ENCODE assay signal across 8 cellular contexts in the genomic region with DNA sequence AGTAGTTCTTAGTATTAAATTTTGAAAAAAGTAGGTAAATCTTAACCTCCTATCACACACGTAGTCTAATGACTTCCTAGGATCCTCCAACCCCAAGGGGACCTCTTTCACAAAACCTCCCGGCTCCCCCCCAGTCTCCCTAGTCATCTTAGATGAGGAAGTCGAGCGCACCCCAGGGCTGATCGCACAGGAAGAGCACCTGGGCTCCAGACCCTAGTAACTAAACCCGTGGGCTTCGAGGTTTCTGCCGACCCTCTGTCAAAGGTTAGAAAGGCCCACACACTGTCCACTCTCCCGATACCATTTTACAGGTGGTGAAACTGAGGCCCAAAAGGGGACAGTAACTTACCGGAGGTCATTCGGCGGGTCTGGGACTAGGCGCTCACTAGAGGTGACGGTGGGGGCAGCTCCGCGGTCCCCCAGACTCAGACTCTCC. TPM values are rescaled to one million over a fixed set of nuclear protein-coding genes. Genes with fewer than 3 reads are reported as not detected.
DNase-seq lines count a peak whose midpoint lies in the region; ATAC-seq and TF ChIP-seq lines count a peak whose summit lies in the region.

No MANE protein-coding gene starts in this region.

- peak overlapping the region; percentile 83 for H3K4me2 ChIP-seq in GM23248 (ENCODE audit: unreplicated experiment)

- H3K9me3 Mint-ChIP-seq in CD8-positive, alpha-beta memory T cell = no peaks in the 10 kb centered on the region
- no peaks in the 10 kb centered on the region for H3K9me3 Mint-ChIP-seq in activated CD4-positive, alpha-beta memory T cell treated with anti-CD3 and anti-CD28 coated beads, Interleukin-2, amount 10 ng/mL, durations not matched to agents 7 days and 5 days
- peaks cover 0 to 2% (median 0%) of the 10 kb centered on the region in 9 donors for H3K9me3 Mint-ChIP-seq in naive thymus-derived CD8-positive, alpha-beta T cell

- H3K79me2 ChIP-seq in GM23248 (ENCODE audit: insufficient read depth) = peaks cover 85% of the 10 kb centered on the region

- H3K36me3 ChIP-seq in CD8-positive, alpha-beta memory T cell (ENCODE audit: insufficient read depth, low read length) = peaks cover 12% of the 10 kb centered on the region
- peaks cover 15% of the 10 kb centered on the region for H3K36me3 ChIP-seq in GM23248 (ENCODE audit: low read depth)
- peaks cover 0 to 3% of the 10 kb centered on the region in 2 donors for H3K36me3 ChIP-seq in esophagus (ENCODE audit: control insufficient read depth in 2 of 2, insufficient read depth in 2 of 2, low read length in 1 of 2)
- H3K36me3 ChIP-seq in tibial artery = peaks cover 6 to 22% (median 22%) of the 10 kb centered on the region in 3 donors

- peaks cover 50% of the 10 kb centered on the region for H3K4me1 ChIP-seq in CD8-positive, alpha-beta memory T cell (ENCODE audit: insufficient read depth, low read length)
- peaks cover 74% of the 10 kb centered on the region for H3K4me1 ChIP-seq in GM23248 (ENCODE audit: insufficient read depth)
- H3K4me1 ChIP-seq in esophagus (ENCODE audit: control insufficient read depth in 2 of 2, insufficient read depth in 2 of 2, low read length in 1 of 2) = peaks cover 0 to 5% of the 10 kb centered on the region in 2 donors
- peaks cover 3 to 72% (median 46%) of the 10 kb centered on the region in 4 donors for H3K4me1 ChIP-seq in tibial artery

- peak overlapping the region; percentile 92 to 100 (median 97) for H3K27ac Mint-ChIP-seq in CD8-positive, alpha-beta memory T cell
- peak overlapping the region; percentile 94 for H3K27ac Mint-ChIP-seq in activated CD4-positive, alpha-beta memory T cell treated with anti-CD3 and anti-CD28 coated beads, Interleukin-2, amount 10 ng/mL, durations not matched to agents 7 days and 5 days
- peak overlapping the region; percentile 95 to 99 (median 98) for H3K27ac Mint-ChIP-seq in naive thymus-derived CD8-positive, alpha-beta T cell

- intact Hi-C loops in tibial artery (cut with DNase I; ENCODE audit: low total_unique reads) = loop anchor here (5.0 to 10.0 kb wide), 2 partner anchors 37 to 665 kb away; no protein-coding TSS in a partner anchor

- H4K20me1 ChIP-seq in GM23248 (ENCODE audit: insufficient read depth) = no peaks in the 10 kb centered on the region

- H3K9me2 ChIP-seq in GM23248 (ENCODE audit: insufficient read depth) = no peaks in the 10 kb centered on the region

- 2% methylated on average over 13 to 14 of the region's 16 CpGs for WGBS in GM23248 (ENCODE audit: low coverage in 1 of 2, low lambda C conversion rate in 2 of 2, missing lambda C conversion rate in 2 of 2), 2 experiments
- WGBS in esophagus, 2 donors = 0 to 1% methylated on average over 16 of the region's 16 CpGs

- H3K4me3 ChIP-seq in CD8-positive, alpha-beta memory T cell (ENCODE audit: low read length) = peak overlapping the region; percentile 95
- peak overlapping the region; percentile 100 for H3K4me3 ChIP-seq in GM23248
- peak overlapping the region; percentile 91 to 97 for H3K4me3 ChIP-seq in esophagus (ENCODE audit: low read depth in 1 of 2, low read length in 2 of 2)
- peak overlapping the region; percentile 72 to 85 for H3K4me3 ChIP-seq in tibial artery

- no peaks in the 10 kb centered on the region for H3K9me3 ChIP-seq in CD8-positive, alpha-beta memory T cell (ENCODE audit: low read length)
- H3K9me3 ChIP-seq in GM23248 (ENCODE audit: low read depth) (no peaks in the 10 kb centered on the region), esophagus (ENCODE audit: control insufficient read depth in 2 of 2, insufficient read depth in 1 of 2, low read depth in 1 of 2, low read length in 1 of 2) (no peaks in the 10 kb centered on the region), tibial artery (no peaks in the 10 kb centered on the region)

- H3K27ac ChIP-seq in CD8-positive, alpha-beta memory T cell (ENCODE audit: low read depth, low read length) = peak overlapping the region; percentile 81
- peak overlapping the region; percentile 98 for H3K27ac ChIP-seq in GM23248
- H3K27ac ChIP-seq in esophagus (ENCODE audit: low read depth in 2 of 2, low read length in 1 of 2) = peak overlapping the region; percentile 91 to 94
- peak overlapping the region; percentile 79 to 82 for H3K27ac ChIP-seq in tibial artery

- peaks cover 0 to 3% of the 10 kb centered on the region in 2 donors for H3K27me3 Mint-ChIP-seq in CD8-positive, alpha-beta memory T cell
- no peaks in the 10 kb centered on the region for H3K27me3 Mint-ChIP-seq in activated CD4-positive, alpha-beta memory T cell treated with anti-CD3 and anti-CD28 coated beads, Interleukin-2, amount 10 ng/mL, durations not matched to agents 7 days and 5 days
- H3K27me3 Mint-ChIP-seq in naive thymus-derived CD8-positive, alpha-beta T cell = no peaks in the 10 kb centered on the region

- H3F3A ChIP-seq in GM23248 (ENCODE audit: insufficient read depth) = peaks cover 24% of the 10 kb centered on the region

- peaks cover 68 to 91% (median 80%) of the 10 kb centered on the region in 3 donors for H3K4me1 Mint-ChIP-seq in CD8-positive, alpha-beta memory T cell
- peaks cover 70% of the 10 kb centered on the region for H3K4me1 Mint-ChIP-seq in activated CD4-positive, alpha-beta memory T cell treated with anti-CD3 and anti-CD28 coated beads, Interleukin-2, amount 10 ng/mL, durations not matched to agents 7 days and 5 days
- peaks cover 30 to 90% (median 72%) of the 10 kb centered on the region in 4 donors for H3K4me1 Mint-ChIP-seq in naive thymus-derived CD8-positive, alpha-beta T cell

- H3K4me3 Mint-ChIP-seq in CD8-positive, alpha-beta memory T cell = peak overlapping the region; percentile 88 to 99 (median 95)
- H3K4me3 Mint-ChIP-seq in activated CD4-positive, alpha-beta memory T cell treated with anti-CD3 and anti-CD28 coated beads, Interleukin-2, amount 10 ng/mL, durations not matched to agents 7 days and 5 days = peak overlapping the region; percentile 87
- H3K4me3 Mint-ChIP-seq in naive thymus-derived CD8-positive, alpha-beta T cell = peak overlapping the region; percentile 90 to 99 (median 96)

- POLR2A ChIA-PET in CD8-positive, alpha-beta memory T cell (lab: Charles Lee) = interaction anchor here (1.1 to 2.9 kb wide), 4 partner anchors 11 to 454 kb away, joined by 3 to 15 read pairs (median 6); a partner anchor contains a TSS
- POLR2A ChIA-PET in activated CD4-positive, alpha-beta memory T cell treated with anti-CD3 and anti-CD28 coated beads, Interleukin-2, amount 10 ng/mL, durations not matched to agents 7 days and 5 days (lab: Charles Lee) = interaction anchor here (0.7 to 6.0 kb wide), 18 partner anchors 9 to 789 kb away, joined by 3 to 76 read pairs (median 5); a partner anchor contains a TSS
- POLR2A ChIA-PET in naive thymus-derived CD8-positive, alpha-beta T cell (lab: Charles Lee) = interaction anchor here (0.6 to 3.9 kb wide), 11 partner anchors 8 to 822 kb away, joined by 3 to 34 read pairs (median 5); a partner anchor contains a TSS

- CTCF ChIA-PET in CD8-positive, alpha-beta memory T cell (lab: Charles Lee) = interaction anchor here (1.0 to 1.8 kb wide), 5 partner anchors 9 to 40 kb away, joined by 3 to 9 read pairs (median 4); a partner anchor contains a TSS
- CTCF ChIA-PET in activated CD4-positive, alpha-beta memory T cell treated with anti-CD3 and anti-CD28 coated beads, Interleukin-2, amount 10 ng/mL, durations not matched to agents 7 days and 5 days (lab: Charles Lee) = interaction anchor here (0.8 to 2.7 kb wide), 6 partner anchors 12 to 123 kb away, joined by 3 to 17 read pairs (median 5); a partner anchor contains a TSS

- TF ChIP-seq CTCF in tibial artery (IDR thresholded peaks at IDR 0.05) = no peak

- H2AFZ ChIP-seq in GM23248 = peak overlapping the region; percentile 94

- DNase-seq in CD8-positive, alpha-beta memory T cell = peak in 4 of 5 donors; percentile 29 to 68 (median 40)
- DNase-seq in GM23248 (peak; percentile 64), MV-4-11 (lab: John Stamatoyannopoulos, UW) (peak; percentile 53), tibial artery (peak in 1 of 2 donors; percentile 58), C1 segment of cervical spinal cord (lab: John Stamatoyannopoulos, UW) (no peak)
- DNase-seq in activated CD4-positive, alpha-beta memory T cell treated with anti-CD3 and anti-CD28 coated beads, Interleukin-2, amount 10 ng/mL, durations not matched to agents 7 days and 5 days = peak; percentile 43
- peak in 6 of 10 donors; percentile 14 to 71 (median 30) for DNase-seq in naive thymus-derived CD8-positive, alpha-beta T cell

- peaks cover 0 to 47% (median 7%) of the 10 kb centered on the region in 3 donors for H3K36me3 Mint-ChIP-seq in CD8-positive, alpha-beta memory T cell
- H3K36me3 Mint-ChIP-seq in activated CD4-positive, alpha-beta memory T cell treated with anti-CD3 and anti-CD28 coated beads, Interleukin-2, amount 10 ng/mL, durations not matched to agents 7 days and 5 days (ENCODE audit: low read depth) = peaks cover 43% of the 10 kb centered on the region
- H3K36me3 Mint-ChIP-seq in naive thymus-derived CD8-positive, alpha-beta T cell = peaks cover 0 to 34% (median 6%) of the 10 kb centered on the region in 3 donors

- in situ Hi-C loops in GM23248 (cut with MboI) = no loop called here

- peak; percentile 7 for ATAC-seq in naive thymus-derived CD8-positive, alpha-beta T cell

- peak overlapping the region; percentile 96 for H3K9ac ChIP-seq in GM23248

- no peaks in the 10 kb centered on the region for H3K27me3 ChIP-seq in CD8-positive, alpha-beta memory T cell (ENCODE audit: insufficient read depth, low read length, poor library complexity, severe bottlenecking)
- H3K27me3 ChIP-seq in GM23248 (replicated peaks; ENCODE audit: insufficient read depth) (no peaks in the 10 kb centered on the region), esophagus (ENCODE audit: control insufficient read depth in 1 of 2, insufficient read depth in 2 of 2, low read length in 2 of 2) (no peaks in the 10 kb centered on the region), tibial artery (no peaks in the 10 kb centered on the region)

RNA-seq across cellular contexts. Expression of a gene that starts 0.3 kb away (rescaled TPM):
- 10 to 100 TPM; 48.0 to 48.1 TPM for total RNA-seq in CD8-positive, alpha-beta memory T cell
- 33.2 TPM for polyA plus RNA-seq in CD8-positive, alpha-beta memory T cell
- total RNA-seq in GM23248 (2014; rRNA removed; shearing (Covaris generic)) = 27.2 and 49.8 TPM in 2 replicates
- polyA plus RNA-seq in GM23248 (2016; fragmentation: Nextera tagmentation; extraction: Ambion mirVana) = 36.2 and 36.8 TPM in 2 replicates
- total RNA-seq in activated CD4-positive, alpha-beta memory T cell treated with anti-CD3 and anti-CD28 coated beads, Interleukin-2, amount 10 ng/mL, durations not matched to agents 7 days and 5 days = 10 to 100 TPM; 47.1 to 47.4 TPM
- polyA plus RNA-seq in esophagus = 10 to 100 TPM in 1 of 2 donors, 1 to 10 TPM in 1; 6.2 to 13.4 TPM
- 10 to 100 TPM; 58.2 to 61.1 TPM for total RNA-seq in naive thymus-derived CD8-positive, alpha-beta T cell
- 10 to 100 TPM; 33.6 to 40.0 (median 35.9) TPM for polyA plus RNA-seq in naive thymus-derived CD8-positive, alpha-beta T cell

RNA-seq across cellular contexts. Expression of a gene that starts 0.6 kb away (rescaled TPM):
- total RNA-seq in CD8-positive, alpha-beta memory T cell = 10 to 100 TPM; 16.4 to 16.5 TPM
- polyA plus RNA-seq in CD8-positive, alpha-beta memory T cell = 4.3 TPM
- 16.3 and 25.4 TPM in 2 replicates for total RNA-seq in GM23248 (2014; rRNA removed; shearing (Covaris generic))
- polyA plus RNA-seq in GM23248 (2016; fragmentation: Nextera tagmentation; extraction: Ambion mirVana) = 13.5 and 16.1 TPM in 2 replicates
- 10 to 100 TPM; 22.6 to 22.8 TPM for total RNA-seq in activated CD4-positive, alpha-beta memory T cell treated with anti-CD3 and anti-CD28 coated beads, Interleukin-2, amount 10 ng/mL, durations not matched to agents 7 days and 5 days
- polyA plus RNA-seq in esophagus = 1 to 10 TPM; 5.5 to 6.2 TPM
- total RNA-seq in naive thymus-derived CD8-positive, alpha-beta T cell = 10 to 100 TPM; 22.9 to 25.2 TPM
- polyA plus RNA-seq in naive thymus-derived CD8-positive, alpha-beta T cell = 1 to 10 TPM; 3.3 to 6.5 (median 3.5) TPM

RNA-seq across cellular contexts. Expression of a gene that starts 11.0 kb away (rescaled TPM):
- total RNA-seq in CD8-positive, alpha-beta memory T cell = under 1 TPM; 0.39 to 0.40 TPM
- 0.21 TPM for polyA plus RNA-seq in CD8-positive, alpha-beta memory T cell
- total RNA-seq in GM23248 (2014; rRNA removed; shearing (Covaris generic)) = not detected in 2 replicates
- polyA plus RNA-seq in GM23248 (2016; fragmentation: Nextera tagmentation; extraction: Ambion mirVana) (not detected in 2 replicates), esophagus (under 1 TPM; 0.02 to 0.08 TPM)
- total RNA-seq in activated CD4-positive, alpha-beta memory T cell treated with anti-CD3 and anti-CD28 coated beads, Interleukin-2, amount 10 ng/mL, durations not matched to agents 7 days and 5 days = under 1 TPM; 0.65 to 0.98 TPM
- 1 to 10 TPM; 1.6 to 2.3 TPM for total RNA-seq in naive thymus-derived CD8-positive, alpha-beta T cell
- under 1 TPM in 2 of 3 donors, not detected in 1; 0.16 to 0.20 TPM for polyA plus RNA-seq in naive thymus-derived CD8-positive, alpha-beta T cell

Comparison
In these comparisons a context has a peak if more than half of its experiments do, and no peak if none do; other contexts are left out.
1. DNase-seq: peak in CD8-positive, alpha-beta memory T cell (4 of 5), GM23248 (single experiment), MV-4-11 (single experiment), activated CD4-positive, alpha-beta memory T cell treated with anti-CD3 and anti-CD28 coated beads, Interleukin-2, amount 10 ng/mL, durations not matched to agents 7 days and 5 days (single experiment) and naive thymus-derived CD8-positive, alpha-beta T cell (6 of 10); none in C1 segment of cervical spinal cord (0 of 14).
2. Peak in every context shown above with its lines, with median percentiles within 50 percentile points of each other: H3K27ac ChIP-seq, H3K4me3 ChIP-seq, H3K27ac Mint-ChIP-seq and H3K4me3 Mint-ChIP-seq.